ENCODE assay signal across 1 cellular context in genomic region chr11:124674571-124674970, GRCh38.
TF ChIP-seq lines count a peak whose summit lies in the region.

No MANE protein-coding gene starts in this region.

TF ChIP-seq in GM12878, 131 proteins besides CTCF, POLR2A, EP300 and RAD21:
- TF ChIP-seq ZNF592 (IDR thresholded peaks at IDR 0.05) = no peak
- no peak for TF ChIP-seq CBFB (IDR thresholded peaks at IDR 0.05; ENCODE audit: low read depth)
- no peak for TF ChIP-seq PAX5 (IDR thresholded peaks at IDR 0.05; ENCODE audit: borderline replicate concordance, low read depth, low read length)
- TF ChIP-seq FOXM1 (IDR thresholded peaks at IDR 0.05; ENCODE audit: low read depth, low read length) = no peak
- no peak for TF ChIP-seq ZNF207 (IDR thresholded peaks at IDR 0.05; ENCODE audit: borderline replicate concordance)
- TF ChIP-seq MTA3 (IDR thresholded peaks at IDR 0.05; ENCODE audit: borderline replicate concordance, low read length) = no peak
- TF ChIP-seq CREB1 (IDR thresholded peaks at IDR 0.05; ENCODE audit: low read depth) = no peak
- no peak for TF ChIP-seq GATAD2B (conservative IDR thresholded peaks at IDR 0.05; ENCODE audit: low read depth)
- TF ChIP-seq NR2C2 (IDR thresholded peaks at IDR 0.05; ENCODE audit: borderline replicate concordance, control insufficient read depth, insufficient read length, low read depth) = no peak
- TF ChIP-seq, protein P1, sequence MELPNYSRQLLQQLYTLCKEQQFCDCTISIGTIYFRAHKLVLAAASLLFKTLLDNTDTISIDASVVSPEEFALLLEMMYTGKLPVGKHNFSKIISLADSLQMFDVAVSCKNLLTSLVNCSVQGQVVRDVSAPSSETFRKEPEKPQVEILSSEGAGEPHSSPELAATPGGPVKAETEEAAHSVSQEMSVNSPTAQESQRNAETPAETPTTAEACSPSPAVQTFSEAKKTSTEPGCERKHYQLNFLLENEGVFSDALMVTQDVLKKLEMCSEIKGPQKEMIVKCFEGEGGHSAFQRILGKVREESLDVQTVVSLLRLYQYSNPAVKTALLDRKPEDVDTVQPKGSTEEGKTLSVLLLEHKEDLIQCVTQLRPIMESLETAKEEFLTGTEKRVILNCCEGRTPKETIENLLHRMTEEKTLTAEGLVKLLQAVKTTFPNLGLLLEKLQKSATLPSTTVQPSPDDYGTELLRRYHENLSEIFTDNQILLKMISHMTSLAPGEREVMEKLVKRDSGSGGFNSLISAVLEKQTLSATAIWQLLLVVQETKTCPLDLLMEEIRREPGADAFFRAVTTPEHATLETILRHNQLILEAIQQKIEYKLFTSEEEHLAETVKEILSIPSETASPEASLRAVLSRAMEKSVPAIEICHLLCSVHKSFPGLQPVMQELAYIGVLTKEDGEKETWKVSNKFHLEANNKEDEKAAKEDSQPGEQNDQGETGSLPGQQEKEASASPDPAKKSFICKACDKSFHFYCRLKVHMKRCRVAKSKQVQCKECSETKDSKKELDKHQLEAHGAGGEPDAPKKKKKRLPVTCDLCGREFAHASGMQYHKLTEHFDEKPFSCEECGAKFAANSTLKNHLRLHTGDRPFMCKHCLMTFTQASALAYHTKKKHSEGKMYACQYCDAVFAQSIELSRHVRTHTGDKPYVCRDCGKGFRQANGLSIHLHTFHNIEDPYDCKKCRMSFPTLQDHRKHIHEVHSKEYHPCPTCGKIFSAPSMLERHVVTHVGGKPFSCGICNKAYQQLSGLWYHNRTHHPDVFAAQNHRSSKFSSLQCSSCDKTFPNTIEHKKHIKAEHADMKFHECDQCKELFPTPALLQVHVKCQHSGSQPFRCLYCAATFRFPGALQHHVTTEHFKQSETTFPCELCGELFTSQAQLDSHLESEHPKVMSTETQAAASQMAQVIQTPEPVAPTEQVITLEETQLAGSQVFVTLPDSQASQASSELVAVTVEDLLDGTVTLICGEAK (IDR thresholded peaks at IDR 0.05; ENCODE audit: borderline replicate concordance) = no peak
- TF ChIP-seq, protein P2, sequence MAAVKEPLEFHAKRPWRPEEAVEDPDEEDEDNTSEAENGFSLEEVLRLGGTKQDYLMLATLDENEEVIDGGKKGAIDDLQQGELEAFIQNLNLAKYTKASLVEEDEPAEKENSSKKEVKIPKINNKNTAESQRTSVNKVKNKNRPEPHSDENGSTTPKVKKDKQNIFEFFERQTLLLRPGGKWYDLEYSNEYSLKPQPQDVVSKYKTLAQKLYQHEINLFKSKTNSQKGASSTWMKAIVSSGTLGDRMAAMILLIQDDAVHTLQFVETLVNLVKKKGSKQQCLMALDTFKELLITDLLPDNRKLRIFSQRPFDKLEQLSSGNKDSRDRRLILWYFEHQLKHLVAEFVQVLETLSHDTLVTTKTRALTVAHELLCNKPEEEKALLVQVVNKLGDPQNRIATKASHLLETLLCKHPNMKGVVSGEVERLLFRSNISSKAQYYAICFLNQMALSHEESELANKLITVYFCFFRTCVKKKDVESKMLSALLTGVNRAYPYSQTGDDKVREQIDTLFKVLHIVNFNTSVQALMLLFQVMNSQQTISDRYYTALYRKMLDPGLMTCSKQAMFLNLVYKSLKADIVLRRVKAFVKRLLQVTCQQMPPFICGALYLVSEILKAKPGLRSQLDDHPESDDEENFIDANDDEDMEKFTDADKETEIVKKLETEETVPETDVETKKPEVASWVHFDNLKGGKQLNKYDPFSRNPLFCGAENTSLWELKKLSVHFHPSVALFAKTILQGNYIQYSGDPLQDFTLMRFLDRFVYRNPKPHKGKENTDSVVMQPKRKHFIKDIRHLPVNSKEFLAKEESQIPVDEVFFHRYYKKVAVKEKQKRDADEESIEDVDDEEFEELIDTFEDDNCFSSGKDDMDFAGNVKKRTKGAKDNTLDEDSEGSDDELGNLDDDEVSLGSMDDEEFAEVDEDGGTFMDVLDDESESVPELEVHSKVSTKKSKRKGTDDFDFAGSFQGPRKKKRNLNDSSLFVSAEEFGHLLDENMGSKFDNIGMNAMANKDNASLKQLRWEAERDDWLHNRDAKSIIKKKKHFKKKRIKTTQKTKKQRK (IDR thresholded peaks at IDR 0.05; ENCODE audit: low read depth, low read length) = no peak
- TF ChIP-seq, protein P3, sequence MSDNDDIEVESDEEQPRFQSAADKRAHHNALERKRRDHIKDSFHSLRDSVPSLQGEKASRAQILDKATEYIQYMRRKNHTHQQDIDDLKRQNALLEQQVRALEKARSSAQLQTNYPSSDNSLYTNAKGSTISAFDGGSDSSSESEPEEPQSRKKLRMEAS (IDR thresholded peaks at IDR 0.05; ENCODE audit: low read depth, low read length) = no peak
